Comparison of ENCODE assay signal across 8 cellular contexts in genomic region chr11:124758355-124759267, GRCh38. TPM values are rescaled to one million over a fixed set of nuclear protein-coding genes. Genes with fewer than 3 reads are reported as not detected.
DNase-seq lines count a peak whose midpoint lies in the region; ATAC-seq and TF ChIP-seq lines count a peak whose summit lies in the region.

No MANE protein-coding gene starts in this region.

- peaks cover 79% of the 10 kb centered on the region for H3K27me3 ChIP-seq in endodermal cell (ENCODE audit: control insufficient read depth, insufficient read depth, low read length, poor library complexity, severe bottlenecking)

- H3K4me3 ChIP-seq in endodermal cell (ENCODE audit: low read length): peak overlapping the region; percentile 81
- H3K4me3 ChIP-seq in mesodermal cell (ENCODE audit: extremely low read depth, insufficient read depth, low read length, poor library complexity, severe bottlenecking): peak overlapping the region; percentile 54

- peak overlapping the region; percentile 62 for H3K4me3 Mint-ChIP-seq in endodermal cell

- no peaks in the 10 kb centered on the region for H3K9me3 Mint-ChIP-seq in endodermal cell

- peak; percentile 68 for DNase-seq in AG08395 (ENCODE audit: low spot score)
- peak; percentile 86 for DNase-seq in NCI-H69 (lab: John Stamatoyannopoulos, UW)
- DNase-seq in activated CD8-positive, alpha-beta memory T cell treated with anti-CD3 and anti-CD28 coated beads, Interleukin-2, amount 50 U/mL, for 4 hours: peak; percentile 62
- DNase-seq in endodermal cell: peak; percentile 96
- peak; percentile 47 to 57 for DNase-seq in stimulated activated CD8-positive, alpha-beta memory T cell treated with anti-CD3 and anti-CD28 coated beads, Interleukin-7, amount 100 ng/mL, for 48 hours (ENCODE audit: extremely low read depth in 1 of 2, low read depth in 1 of 2)

- no peaks in the 10 kb centered on the region for H3K36me3 Mint-ChIP-seq in endodermal cell (ENCODE audit: low read depth)

- no peaks in the 10 kb centered on the region for H3K4me1 ChIP-seq in endodermal cell (ENCODE audit: control insufficient read depth, insufficient read depth, low read length)
- peaks cover 45% of the 10 kb centered on the region for H3K4me1 ChIP-seq in mesodermal cell (ENCODE audit: control insufficient read depth, insufficient read depth, low read length, poor library complexity, severe bottlenecking)

- H3K27ac Mint-ChIP-seq in endodermal cell: no peak overlapping the region

- no peaks in the 10 kb centered on the region for H3K9me3 ChIP-seq in endodermal cell (ENCODE audit: control insufficient read depth, low read length)
- H3K9me3 ChIP-seq in mesodermal cell (ENCODE audit: control insufficient read depth, low read length): no peaks in the 10 kb centered on the region

- ATAC-seq in GM18517 (IDR thresholded peaks at IDR 0.05; ENCODE audit: unreplicated experiment) (peak; percentile 41), HG03039 (IDR thresholded peaks at IDR 0.05; ENCODE audit: unreplicated experiment) (peak; percentile 49)

- H3K27me3 Mint-ChIP-seq in endodermal cell (ENCODE audit: insufficient read depth): peaks cover 82% of the 10 kb centered on the region

- WGBS in endodermal cell (ENCODE audit: insufficient coverage in 1 of 2, insufficient read length in 1 of 2), 2 experiments: 6 to 20% methylated on average over 26 to 53 of the region's 53 CpGs
- WGBS in mesodermal cell (ENCODE audit: insufficient coverage in 2 of 2), 2 experiments: 4 to 10% methylated on average over 43 to 46 of the region's 53 CpGs

- no peak overlapping the region for H3K27ac ChIP-seq in endodermal cell (ENCODE audit: low read depth, low read length)
- no peak overlapping the region for H3K27ac ChIP-seq in mesodermal cell (ENCODE audit: low read depth, low read length, severe bottlenecking)

- H3K4me1 Mint-ChIP-seq in endodermal cell: peaks cover 19% of the 10 kb centered on the region

- peak; percentile 86 for TF ChIP-seq CTCF in endodermal cell (conservative IDR thresholded peaks at IDR 0.05)

- no peak overlapping the region for H3K9ac ChIP-seq in endodermal cell (ENCODE audit: extremely low read depth, low read length, poor library complexity, severe bottlenecking)

- no peaks in the 10 kb centered on the region for H3K36me3 ChIP-seq in endodermal cell (ENCODE audit: control insufficient read depth, insufficient read depth, low read length)
- H3K36me3 ChIP-seq in mesodermal cell (ENCODE audit: control insufficient read depth, insufficient read depth, low read length): peaks cover 11% of the 10 kb centered on the region

RNA-seq across cellular contexts. Expression of gene ESAM, which starts 3.5 kb away (rescaled TPM):
- total RNA-seq in endodermal cell: under 1 TPM; 0.31 to 0.68 TPM
- 1.4 TPM for polyA plus RNA-seq in endodermal cell (2013, experiment 1 of 2)
- polyA plus RNA-seq in endodermal cell (2013, experiment 2 of 2): 1.7 TPM
- polyA plus RNA-seq in mesodermal cell (2013, experiment 1 of 2): 97.5 TPM
- 81.5 TPM for polyA plus RNA-seq in mesodermal cell (2013, experiment 2 of 2)

RNA-seq across cellular contexts. Expression of gene VSIG2, which starts 6.6 kb away (rescaled TPM):
- 1 to 10 TPM; 1.1 to 3.4 TPM for total RNA-seq in endodermal cell
- polyA plus RNA-seq in endodermal cell (2013, experiment 1 of 2): not detected
- polyA plus RNA-seq in endodermal cell (2013, experiment 2 of 2): not detected
- 1.0 TPM for polyA plus RNA-seq in mesodermal cell (2013, experiment 1 of 2)
- 0.25 TPM for polyA plus RNA-seq in mesodermal cell (2013, experiment 2 of 2)

RNA-seq across cellular contexts. Expression of gene NRGN, which starts 18.9 kb away (rescaled TPM):
- total RNA-seq in endodermal cell: 1 to 10 TPM; 4.7 to 8.9 TPM
- 18.7 TPM for polyA plus RNA-seq in endodermal cell (2013, experiment 1 of 2)
- polyA plus RNA-seq in endodermal cell (2013, experiment 2 of 2): 21.5 TPM
- polyA plus RNA-seq in mesodermal cell (2013, experiment 1 of 2): 28.7 TPM
- polyA plus RNA-seq in mesodermal cell (2013, experiment 2 of 2): 23.7 TPM

RNA-seq across cellular contexts. Expression of gene MSANTD2, which starts 41.6 kb away (rescaled TPM):
- 10 to 100 TPM; 18.3 to 21.3 TPM for total RNA-seq in endodermal cell
- polyA plus RNA-seq in endodermal cell (2013, experiment 1 of 2): 17.1 TPM
- 16.2 TPM for polyA plus RNA-seq in endodermal cell (2013, experiment 2 of 2)
- polyA plus RNA-seq in mesodermal cell (2013, experiment 1 of 2): 15.2 TPM
- polyA plus RNA-seq in mesodermal cell (2013, experiment 2 of 2): 14.4 TPM
